ENCODE assay signal across 15 cellular contexts in genomic region chr14:26966942-26967341, GRCh38.
A peak's percentile ranks its signal among the peaks of the same experiment; 100 is the strongest.
DNase-seq lines count a peak whose midpoint lies in the region; ATAC-seq, FAIRE-seq and TF ChIP-seq lines count a peak whose summit lies in the region.
"Had no signal": no experiment of that assay in that cellular context is flagged by ENCODE, and none has a peak within 500 bp of the region (broad histone marks: within the 10 kb centered on the region; RNA-seq: fewer than 3 reads in every experiment).

No MANE protein-coding gene starts in this region.

- no peaks in the 10 kb centered on the region for H3K36me3 ChIP-seq in MM.1S (replicated peaks; ENCODE audit: insufficient read depth, low read length)
- H3K36me3 ChIP-seq in H1 (ENCODE audit: control insufficient read depth in 2 of 4, insufficient read depth in 4 of 4, low read length in 3 of 4) = no peaks in the 10 kb centered on the region
- no peaks in the 10 kb centered on the region for H3K36me3 ChIP-seq in tibial nerve
- no peaks in the 10 kb centered on the region for H3K36me3 ChIP-seq in WERI-Rb-1
- H3K36me3 ChIP-seq: esophagus squamous epithelium, SJSA1 had no signal

- no peak overlapping the region for H3K4me3 ChIP-seq in MM.1S (ENCODE audit: low read length)
- H3K4me3 ChIP-seq in H1 (ENCODE audit: extremely low read depth in 1 of 4, insufficient read depth in 2 of 4, low read depth in 3 of 4, low read length in 4 of 4) = no peak overlapping the region
- H3K4me3 ChIP-seq in tibial nerve = no peak overlapping the region
- H3K4me3 ChIP-seq in WERI-Rb-1 (ENCODE audit: low read depth, low read length) = no peak overlapping the region
- H3K4me3 ChIP-seq: esophagus squamous epithelium, SJSA1 had no signal

- H4K91ac ChIP-seq in H1 (replicated peaks; ENCODE audit: insufficient read length, low read length) = no peak overlapping the region

- no peak overlapping the region for H2BK15ac ChIP-seq in H1 (ENCODE audit: low read length)

- H2AFZ ChIP-seq in MM.1S (ENCODE audit: low read length) (no peak overlapping the region), H1 (ENCODE audit: low read length) (peak overlapping the region; percentile 34; the same call in 1 of the 2 replicates)

- H3K4me2 ChIP-seq in MM.1S (ENCODE audit: low read depth, low read length) (no peak overlapping the region), H1 (ENCODE audit: insufficient read depth in 1 of 2, low read depth in 2 of 2, low read length in 2 of 2) (no peak overlapping the region)

- intact Hi-C loops in left colon (cut with DNase I, micrococcal nuclease) = no loop called here

- no peaks in the 10 kb centered on the region for H3K4me1 Mint-ChIP-seq in stimulated activated naive B cell treated with anti-CD40 and anti-IgM and Interleukin-4, amounts not matched to agents 10 μg/mL and 1 μg/mL and 100 μg/mL, for 72 hours
- H3K4me1 Mint-ChIP-seq: activated CD8-positive, alpha-beta memory T cell treated with anti-CD3 and anti-CD28 coated beads, Interleukin-2, amount 10 ng/mL, durations not matched to agents 7 days and 5 days; activated naive CD4-positive, alpha-beta T cell treated with anti-CD3 and anti-CD28 coated beads, Interleukin-2, amount 50 U/mL, for 24 hours; naive B cell; stimulated activated naive CD8-positive, alpha-beta T cell treated with anti-CD3 and anti-CD28 coated beads, Interleukin-15, amount 100 ng/mL, for 72 hours had no signal

- TF ChIP-seq CTCF in MM.1S (IDR thresholded peaks at IDR 0.05; ENCODE audit: low read length) (no peak), H1 (IDR thresholded peaks at IDR 0.05; ENCODE audit: control extremely low read depth in 1 of 3, insufficient read depth in 1 of 3, low read depth in 1 of 3, low read length in 3 of 3) (no peak), tibial nerve (IDR thresholded peaks at IDR 0.05) (no peak), WERI-Rb-1 (IDR thresholded peaks at IDR 0.05; ENCODE audit: low read depth, low read length) (no peak)

- H3K27me3 Mint-ChIP-seq in stimulated activated naive B cell treated with anti-CD40 and anti-IgM and Interleukin-4, amounts not matched to agents 10 μg/mL and 1 μg/mL and 100 μg/mL, for 72 hours = no peaks in the 10 kb centered on the region
- H3K27me3 Mint-ChIP-seq: activated CD8-positive, alpha-beta memory T cell treated with anti-CD3 and anti-CD28 coated beads, Interleukin-2, amount 10 ng/mL, durations not matched to agents 7 days and 5 days; activated naive CD4-positive, alpha-beta T cell treated with anti-CD3 and anti-CD28 coated beads, Interleukin-2, amount 50 U/mL, for 24 hours; naive B cell; stimulated activated naive CD8-positive, alpha-beta T cell treated with anti-CD3 and anti-CD28 coated beads, Interleukin-15, amount 100 ng/mL, for 72 hours had no signal

- no peak overlapping the region for H4K5ac ChIP-seq in H1 (ENCODE audit: insufficient read length, low read depth, low read length)

- H3K9me2 ChIP-seq in MM.1S (replicated peaks; ENCODE audit: insufficient read depth, low read length) = no peaks in the 10 kb centered on the region

- WGBS in H1 (ENCODE audit: extremely low coverage in 1 of 2, insufficient coverage in 1 of 2, insufficient read length in 1 of 2, insufficient replicate concordance in 2 of 2, low coverage in 1 of 2, low lambda C conversion rate in 2 of 2, missing lambda C conversion rate in 1 of 2), 2 experiments = 85% methylated on average over 3 of the region's 3 CpGs; no CpG with 5 or more reads in 1 of the 2 experiments
- 27 to 29% methylated on average over 3 of the region's 3 CpGs for WGBS in tibial nerve, 2 donors

- peaks cover 0 to 4% of the 10 kb centered on the region in 2 donors for H3K9me3 Mint-ChIP-seq in stimulated activated naive B cell treated with anti-CD40 and anti-IgM and Interleukin-4, amounts not matched to agents 10 μg/mL and 1 μg/mL and 100 μg/mL, for 72 hours

- no peak overlapping the region for H3K27ac Mint-ChIP-seq in stimulated activated naive B cell treated with anti-CD40 and anti-IgM and Interleukin-4, amounts not matched to agents 10 μg/mL and 1 μg/mL and 100 μg/mL, for 72 hours
- H3K27ac Mint-ChIP-seq: activated CD8-positive, alpha-beta memory T cell treated with anti-CD3 and anti-CD28 coated beads, Interleukin-2, amount 10 ng/mL, durations not matched to agents 7 days and 5 days; activated naive CD4-positive, alpha-beta T cell treated with anti-CD3 and anti-CD28 coated beads, Interleukin-2, amount 50 U/mL, for 24 hours; CD8-positive, alpha-beta T cell; naive B cell; stimulated activated naive CD8-positive, alpha-beta T cell treated with anti-CD3 and anti-CD28 coated beads, Interleukin-15, amount 100 ng/mL, for 72 hours had no signal

- H2BK5ac ChIP-seq in H1 (ENCODE audit: low read depth, low read length) = no peak overlapping the region

- H3K79me1 ChIP-seq in H1 (ENCODE audit: low read depth, low read length) = no peaks in the 10 kb centered on the region

- no peaks in the 10 kb centered on the region for H3K27me3 ChIP-seq in MM.1S (replicated peaks; ENCODE audit: insufficient read depth, low read length)
- no peaks in the 10 kb centered on the region for H3K27me3 ChIP-seq in H1 (replicated peaks in 1 of 4; ENCODE audit: control insufficient read depth in 3 of 4, extremely low read depth in 1 of 4, insufficient read depth in 3 of 4, low read length in 3 of 4)
- H3K27me3 ChIP-seq in tibial nerve = no peaks in the 10 kb centered on the region
- no peaks in the 10 kb centered on the region for H3K27me3 ChIP-seq in WERI-Rb-1 (ENCODE audit: insufficient read depth, low read depth, severe bottlenecking)
- H3K27me3 ChIP-seq: esophagus squamous epithelium, SJSA1 had no signal

- no peak overlapping the region for H2BK12ac ChIP-seq in H1 (ENCODE audit: low read depth, low read length)

- TF ChIP-seq RAD21 in H1 (IDR thresholded peaks at IDR 0.05 in 1 of 2, conservative IDR thresholded peaks at IDR 0.05 in 1 of 2; ENCODE audit: low read depth in 2 of 2, low read length in 2 of 2) = no peak

- no peak overlapping the region for H2BK120ac ChIP-seq in H1 (replicated peaks; ENCODE audit: low read depth, low read length)

- no peak overlapping the region for H2AK5ac ChIP-seq in H1 (ENCODE audit: low read depth, low read length)

- DNase-seq in MM.1S (peak; percentile 25), H1 (ENCODE audit: low read depth in 1 of 2, low spot score in 2 of 2) (no peak), left colon (no peak), tibial nerve (ENCODE audit: low spot score in 2 of 2) (peak; percentile 16 to 71), WERI-Rb-1 (no peak)
- no peak for DNase-seq in stimulated activated naive B cell treated with anti-CD40 and anti-IgM and Interleukin-4, amounts not matched to agents 10 μg/mL and 1 μg/mL and 100 μg/mL, for 72 hours
- DNase-seq in activated effector memory CD4-positive, alpha-beta T cell treated with Interleukin-2 at 50 U/mL for 16 hours = no peak
- DNase-seq: activated CD8-positive, alpha-beta memory T cell treated with anti-CD3 and anti-CD28 coated beads, Interleukin-2, amount 10 ng/mL, durations not matched to agents 7 days and 5 days; CD8-positive, alpha-beta T cell; esophagus squamous epithelium; naive B cell; NCI-H187 treated with DMSO at 0.1 percent for 48 hours; stimulated activated naive CD8-positive, alpha-beta T cell treated with anti-CD3 and anti-CD28 coated beads, Interleukin-15, amount 100 ng/mL, for 72 hours had no signal

- CTCF ChIA-PET in H1 (lab: Charles Lee; ENCODE audit: partially characterized antibody) = no interaction called here

- H4K20me1 ChIP-seq in MM.1S (ENCODE audit: insufficient read depth, low read length) (no peaks in the 10 kb centered on the region), H1 (replicated peaks in 1 of 2; ENCODE audit: control insufficient read depth in 1 of 2, insufficient read depth in 2 of 2, low read length in 2 of 2) (no peaks in the 10 kb centered on the region)

- H3K4me3 Mint-ChIP-seq in stimulated activated naive B cell treated with anti-CD40 and anti-IgM and Interleukin-4, amounts not matched to agents 10 μg/mL and 1 μg/mL and 100 μg/mL, for 72 hours = no peak overlapping the region
- H3K4me3 Mint-ChIP-seq: activated CD8-positive, alpha-beta memory T cell treated with anti-CD3 and anti-CD28 coated beads, Interleukin-2, amount 10 ng/mL, durations not matched to agents 7 days and 5 days; activated naive CD4-positive, alpha-beta T cell treated with anti-CD3 and anti-CD28 coated beads, Interleukin-2, amount 50 U/mL, for 24 hours; CD8-positive, alpha-beta T cell; naive B cell; stimulated activated naive CD8-positive, alpha-beta T cell treated with anti-CD3 and anti-CD28 coated beads, Interleukin-15, amount 100 ng/mL, for 72 hours had no signal

- H3K79me2 ChIP-seq in MM.1S (ENCODE audit: low read length) (no peaks in the 10 kb centered on the region), H1 (ENCODE audit: control insufficient read depth in 1 of 2, insufficient read depth in 2 of 2, low read length in 2 of 2) (no peaks in the 10 kb centered on the region)

- H3K56ac ChIP-seq in H1 (replicated peaks; ENCODE audit: insufficient read length, low read depth, low read length) = no peak overlapping the region

- H3K4ac ChIP-seq in H1 (replicated peaks; ENCODE audit: insufficient read length, low read depth, low read length) = no peak overlapping the region

- H3K4me1 ChIP-seq in MM.1S (ENCODE audit: low read length) (no peaks in the 10 kb centered on the region), H1 (replicated peaks in 1 of 4; ENCODE audit: control insufficient read depth in 3 of 4, insufficient read depth in 4 of 4, low read length in 3 of 4) (no peaks in the 10 kb centered on the region), tibial nerve (peaks cover 0 to 13% (median 0%) of the 10 kb centered on the region in 4 donors)
- H3K4me1 ChIP-seq: SJSA1 had no signal

- POLR2A ChIA-PET in H1 (lab: Charles Lee; ENCODE audit: partially characterized antibody) = no interaction called here

- FAIRE-seq in H1 (lab: Jason Lieb, UNC) = peak; percentile 69

- H3K23me2 ChIP-seq in H1 (ENCODE audit: low read depth, low read length) = no peaks in the 10 kb centered on the region

- no peak overlapping the region for H3K18ac ChIP-seq in H1 (ENCODE audit: extremely low read depth, low read length)

- TF ChIP-seq EP300 in H1 (IDR thresholded peaks at IDR 0.05; ENCODE audit: borderline replicate concordance in 1 of 2, low read depth in 2 of 2, low read length in 2 of 2) (no peak), tibial nerve (IDR thresholded peaks at IDR 0.05) (peak in 1 of 2 donors; percentile 92)

- H3K9me3 ChIP-seq in MM.1S (replicated peaks; ENCODE audit: insufficient read depth, low read length) = no peaks in the 10 kb centered on the region
- H3K9me3 ChIP-seq in H1 (ENCODE audit: insufficient read depth in 2 of 2, low read depth in 1 of 2, low read length in 1 of 2) = no peaks in the 10 kb centered on the region; a peak in 1 of 4 replicates
- no peaks in the 10 kb centered on the region for H3K9me3 ChIP-seq in tibial nerve
- H3K9me3 ChIP-seq in WERI-Rb-1 (ENCODE audit: severe bottlenecking) = no peaks in the 10 kb centered on the region
- H3K9me3 ChIP-seq: esophagus squamous epithelium, SJSA1 had no signal

- H3K9ac ChIP-seq in MM.1S (ENCODE audit: low read length) = no peak overlapping the region
- no peak overlapping the region for H3K9ac ChIP-seq in H1 (replicated peaks in 1 of 4; ENCODE audit: extremely low read depth in 1 of 4, low read depth in 3 of 4, low read length in 3 of 4)

- H3K23ac ChIP-seq in H1 (ENCODE audit: insufficient read length) = no peak overlapping the region

- no peak overlapping the region for H3K14ac ChIP-seq in H1 (ENCODE audit: insufficient read length)

- H3K27ac ChIP-seq in MM.1S (ENCODE audit: low read length) = no peak overlapping the region
- H3K27ac ChIP-seq in H1 (ENCODE audit: low read depth, low read length) = no peak overlapping the region
- H3K27ac ChIP-seq in tibial nerve = peak overlapping the region in 3 of 4 donors; percentile 10 to 71 (median 42)
- H3K27ac ChIP-seq in WERI-Rb-1 = no peak overlapping the region
- H3K27ac ChIP-seq: SJSA1 had no signal

- H3F3A ChIP-seq in MM.1S (ENCODE audit: insufficient read depth, low read length) = no peaks in the 10 kb centered on the region

- H3K36me3 Mint-ChIP-seq in stimulated activated naive B cell treated with anti-CD40 and anti-IgM and Interleukin-4, amounts not matched to agents 10 μg/mL and 1 μg/mL and 100 μg/mL, for 72 hours = no peaks in the 10 kb centered on the region
- H3K36me3 Mint-ChIP-seq: activated CD8-positive, alpha-beta memory T cell treated with anti-CD3 and anti-CD28 coated beads, Interleukin-2, amount 10 ng/mL, durations not matched to agents 7 days and 5 days; activated naive CD4-positive, alpha-beta T cell treated with anti-CD3 and anti-CD28 coated beads, Interleukin-2, amount 50 U/mL, for 24 hours; CD8-positive, alpha-beta T cell; naive B cell had no signal

- TF ChIP-seq POLR2A in H1 (IDR thresholded peaks at IDR 0.05; ENCODE audit: control extremely low read depth in 1 of 2, low read depth in 2 of 2, low read length in 2 of 2) (no peak), tibial nerve (IDR thresholded peaks at IDR 0.05) (no peak)

- ATAC-seq in left colon = peak; percentile 55
- no peak for ATAC-seq in stimulated activated naive B cell treated with anti-CD40 and anti-IgM and Interleukin-4, amounts not matched to agents 10 μg/mL and 1 μg/mL and 100 μg/mL, for 72 hours (replicated peaks)
- ATAC-seq: activated CD8-positive, alpha-beta memory T cell treated with anti-CD3 and anti-CD28 coated beads, Interleukin-2, amount 10 ng/mL, durations not matched to agents 7 days and 5 days; CD8-positive, alpha-beta T cell; stimulated activated naive CD8-positive, alpha-beta T cell treated with anti-CD3 and anti-CD28 coated beads, Interleukin-15, amount 100 ng/mL, for 72 hours had no signal

- H2BK20ac ChIP-seq in H1 (ENCODE audit: low read length) = no peak overlapping the region

- H4K8ac ChIP-seq in H1 (ENCODE audit: extremely low read depth, insufficient read depth, low read length) = no peak overlapping the region

Comparison
In these comparisons a context has a peak if more than half of its experiments do, and no peak if none do; other contexts are left out.
1. DNase-seq: peak in MM.1S (single experiment) and tibial nerve (2 of 2); none in H1 (0 of 2), left colon (0 of 2), stimulated activated naive B cell treated with anti-CD40 and anti-IgM and Interleukin-4, amounts not matched to agents 10 μg/mL and 1 μg/mL and 100 μg/mL, for 72 hours (single experiment), WERI-Rb-1 (single experiment) and activated effector memory CD4-positive, alpha-beta T cell treated with Interleukin-2 at 50 U/mL for 16 hours (single experiment).
2. H3K27ac ChIP-seq: peak in tibial nerve (3 of 4); none in MM.1S (single experiment), H1 (single experiment) and WERI-Rb-1 (single experiment).